Comparison of ENCODE assay signal across 1 cellular context in the genomic region with DNA sequence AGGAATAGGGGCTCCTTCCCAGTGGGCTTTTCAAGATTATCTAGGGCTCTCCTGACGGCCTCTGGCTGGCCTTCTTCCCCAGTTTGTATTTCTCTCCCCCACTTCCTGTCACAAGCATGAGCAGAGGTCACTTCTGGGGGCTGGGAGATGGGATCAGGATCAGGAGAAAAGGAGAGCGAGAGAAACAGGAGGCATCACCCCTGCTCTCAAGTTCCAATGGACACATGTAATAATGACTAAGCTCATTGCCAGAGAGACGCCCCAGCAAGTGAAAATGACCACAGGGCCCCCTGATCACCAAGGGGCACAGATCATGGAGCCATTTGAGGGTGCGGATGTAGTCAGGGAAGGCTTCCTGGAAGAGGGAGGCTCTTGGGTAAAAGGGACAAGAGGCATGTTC.
TF ChIP-seq lines count a peak whose summit lies in the region.

No MANE protein-coding gene starts in this region.

TF ChIP-seq in H1, 55 proteins besides CTCF, POLR2A, EP300 and RAD21:
- TF ChIP-seq YY1 (IDR thresholded peaks at IDR 0.05; ENCODE audit: low read depth, low read length) (no peak), SP4 (IDR thresholded peaks at IDR 0.05; ENCODE audit: low read length) (no peak), CTBP2 (IDR thresholded peaks at IDR 0.05; ENCODE audit: borderline replicate concordance, insufficient read depth, insufficient read length, low read length) (no peak), RNF2 (IDR thresholded peaks at IDR 0.05; ENCODE audit: borderline replicate concordance, low read depth, low read length, missing control alignments, poor library complexity, severe bottlenecking) (no peak), BCL11A (IDR thresholded peaks at IDR 0.05; ENCODE audit: low read depth in 2 of 2, low read length in 2 of 2) (no peak), HDAC6 (IDR thresholded peaks at IDR 0.05; ENCODE audit: low read depth, low read length) (no peak), TAF7 (optimal IDR thresholded peaks at IDR 0.05; ENCODE audit: borderline replicate concordance, low read depth, low read length) (no peak), KDM4A (IDR thresholded peaks at IDR 0.05; ENCODE audit: low read depth, low read length, severe bottlenecking) (no peak)
